15 cellular contexts compared by ENCODE assay signal in genomic region chr2:175476950-175477349, GRCh38.
"Had no signal": no experiment of that assay in that cellular context is flagged by ENCODE, and none has a peak within 500 bp of the region (broad histone marks: within the 10 kb centered on the region; RNA-seq: fewer than 3 reads in every experiment).

No MANE protein-coding gene starts in this region.

- H3K27ac Mint-ChIP-seq: activated CD8-positive, alpha-beta T cell treated with anti-CD3 and anti-CD28 coated beads for 36 hours; activated naive CD8-positive, alpha-beta T cell treated with anti-CD3 and anti-CD28 coated beads, Interleukin-2, amount 50 U/mL, for 24 hours; activated T-helper 1 cell treated with anti-CD3 and anti-CD28 coated beads, Interleukin-12 subunit alpha, Interleukin-12 subunit beta, Interleukin-2, Interleukin-4 antibody, amounts not matched to agents 30 ng/mL and 10 ng/mL and 1 ng/mL, durations not matched to agents 14 hours and 24 hours and 36 hours; nephron progenitor cell; stimulated activated effector memory CD8-positive, alpha-beta T cell treated with anti-CD3 and anti-CD28 coated beads, Interleukin-12 subunit alpha, Interleukin-12 subunit beta, amount 100 ng/mL, for 72 hours had no signal

- H3K4me3 Mint-ChIP-seq: activated CD8-positive, alpha-beta T cell treated with anti-CD3 and anti-CD28 coated beads for 36 hours; activated naive CD8-positive, alpha-beta T cell treated with anti-CD3 and anti-CD28 coated beads, Interleukin-2, amount 50 U/mL, for 24 hours; activated T-helper 1 cell treated with anti-CD3 and anti-CD28 coated beads, Interleukin-12 subunit alpha, Interleukin-12 subunit beta, Interleukin-2, Interleukin-4 antibody, amounts not matched to agents 30 ng/mL and 10 ng/mL and 1 ng/mL, durations not matched to agents 14 hours and 24 hours and 36 hours; nephron progenitor cell; stimulated activated effector memory CD8-positive, alpha-beta T cell treated with anti-CD3 and anti-CD28 coated beads, Interleukin-12 subunit alpha, Interleukin-12 subunit beta, amount 100 ng/mL, for 72 hours had no signal

- H3K4me1 Mint-ChIP-seq: activated naive CD8-positive, alpha-beta T cell treated with anti-CD3 and anti-CD28 coated beads, Interleukin-2, amount 50 U/mL, for 24 hours; stimulated activated effector memory CD8-positive, alpha-beta T cell treated with anti-CD3 and anti-CD28 coated beads, Interleukin-12 subunit alpha, Interleukin-12 subunit beta, amount 100 ng/mL, for 72 hours had no signal

- H3K9me3 ChIP-seq: ascending aorta, pancreas, tibial artery had no signal

- H3K27me3 Mint-ChIP-seq: activated naive CD8-positive, alpha-beta T cell treated with anti-CD3 and anti-CD28 coated beads, Interleukin-2, amount 50 U/mL, for 24 hours had no signal

- H3K4me1 ChIP-seq: ascending aorta, pancreas, tibial artery had no signal

- H3K27me3 ChIP-seq: ascending aorta, pancreas, tibial artery had no signal

- H3K9me3 Mint-ChIP-seq: activated CD8-positive, alpha-beta T cell treated with anti-CD3 and anti-CD28 coated beads for 36 hours; activated T-helper 1 cell treated with anti-CD3 and anti-CD28 coated beads, Interleukin-12 subunit alpha, Interleukin-12 subunit beta, Interleukin-2, Interleukin-4 antibody, amounts not matched to agents 30 ng/mL and 10 ng/mL and 1 ng/mL, durations not matched to agents 14 hours and 24 hours and 36 hours; stimulated activated effector memory CD8-positive, alpha-beta T cell treated with anti-CD3 and anti-CD28 coated beads, Interleukin-12 subunit alpha, Interleukin-12 subunit beta, amount 100 ng/mL, for 72 hours had no signal

- DNase-seq: activated CD8-positive, alpha-beta memory T cell treated with anti-CD3 and anti-CD28 coated beads, Interleukin-2, amount 50 U/mL, for 4 hours; activated CD8-positive, alpha-beta T cell treated with anti-CD3 and anti-CD28 coated beads for 36 hours; activated naive CD4-positive, alpha-beta T cell treated with Interleukin-2 at 50 U/mL for 16 hours; activated naive CD8-positive, alpha-beta T cell treated with anti-CD3 and anti-CD28 coated beads, Interleukin-2, amount 50 U/mL, for 24 hours; dorsolateral prefrontal cortex; glutamatergic neuron; mesendoderm; nephron progenitor cell; pancreas; retina had no signal

- H3K36me3 ChIP-seq: ascending aorta, pancreas, tibial artery had no signal

- H3K4me3 ChIP-seq: ascending aorta, dorsolateral prefrontal cortex, pancreas, tibial artery had no signal

- ATAC-seq: activated CD8-positive, alpha-beta T cell treated with anti-CD3 and anti-CD28 coated beads for 36 hours; activated naive CD8-positive, alpha-beta T cell treated with anti-CD3 and anti-CD28 coated beads, Interleukin-2, amount 50 U/mL, for 24 hours; pancreas; stimulated activated effector memory CD8-positive, alpha-beta T cell treated with anti-CD3 and anti-CD28 coated beads, Interleukin-12 subunit alpha, Interleukin-12 subunit beta, amount 100 ng/mL, for 72 hours had no signal

- H3K27ac ChIP-seq: ascending aorta, dorsolateral prefrontal cortex, pancreas, tibial artery, VCaP had no signal
